In genomic region chr2:224263571-224264043, GRCh38 we compare ENCODE assay signal across 1 cellular context.
TF ChIP-seq lines count a peak whose summit lies in the region.

No MANE protein-coding gene starts in this region.

TF ChIP-seq in WTC11, 78 proteins besides CTCF, POLR2A, EP300 and RAD21 (continued from another document):
- TF ChIP-seq AR (CRISPR knock-in tag; IDR thresholded peaks at IDR 0.05) (no peak), IRF1 (CRISPR knock-in tag; IDR thresholded peaks at IDR 0.05) (no peak), RELA (CRISPR knock-in tag; IDR thresholded peaks at IDR 0.05; ENCODE audit: borderline replicate concordance) (no peak)
TF ChIP-seq in WTC11: peak in this region for 0.
